18 cellular contexts compared by ENCODE assay signal in the genomic region with DNA sequence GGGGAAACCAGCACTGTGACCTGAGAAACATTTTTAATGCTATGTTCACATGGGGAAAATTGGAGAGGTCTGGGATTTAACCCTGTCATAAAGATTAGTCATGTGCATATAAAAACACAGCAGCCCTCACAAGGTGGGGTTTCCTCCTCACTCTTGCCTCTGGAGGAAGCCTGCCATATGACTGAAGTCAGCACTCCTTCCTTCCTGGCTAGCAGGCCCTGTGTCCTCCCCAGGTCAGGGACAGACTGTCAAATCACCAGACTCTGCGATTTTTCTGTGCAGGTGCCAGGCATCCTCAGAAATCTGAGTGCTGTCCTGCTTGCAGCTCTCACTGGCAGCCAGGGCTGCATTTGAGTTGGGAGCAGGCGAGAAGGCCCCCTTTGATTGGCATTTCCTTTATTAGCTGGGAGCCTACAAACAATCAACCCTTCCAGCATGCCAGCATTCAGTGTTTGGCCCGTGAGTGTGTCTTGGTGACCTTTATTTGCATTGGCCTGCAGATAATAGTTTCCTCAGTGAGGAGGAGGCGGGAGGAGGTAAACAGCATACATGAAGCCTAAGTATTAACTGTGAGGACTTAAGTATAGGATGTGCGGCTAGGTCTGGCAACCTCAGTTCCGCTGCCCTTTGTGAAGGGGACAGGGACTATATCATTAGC.
DNase-seq lines count a peak whose midpoint lies in the region; FAIRE-seq and TF ChIP-seq lines count a peak whose summit lies in the region.
"Had no signal": no experiment of that assay in that cellular context is flagged by ENCODE, and none has a peak within 500 bp of the region (broad histone marks: within the 10 kb centered on the region; RNA-seq: fewer than 3 reads in every experiment).

No MANE protein-coding gene starts in this region.

- DNase-seq in Karpas-422 (no peak), astrocyte (ENCODE audit: low read depth) (peak; percentile 18), iPS-NIHi11 (ENCODE audit: low spot score) (peak; percentile 20), retinal pigment epithelial cell (ENCODE audit: low read depth) (peak; percentile 29), NCI-H1105 treated with DMSO at 0.1 percent for 48 hours (lab: John Stamatoyannopoulos, UW) (no peak), NCI-H748 treated with DMSO at 0.1 percent for 48 hours (lab: John Stamatoyannopoulos, UW) (no peak)
- no peak for DNase-seq in activated effector memory CD4-positive, alpha-beta T cell treated with Interleukin-2 at 50 U/mL for 16 hours
- DNase-seq: activated CD4-positive, alpha-beta memory T cell treated with anti-CD3 and anti-CD28 coated beads, Interleukin-2, amount 10 ng/mL, durations not matched to agents 7 days and 5 days; effector CD4-positive, alpha-beta T cell; GOT3; naive B cell; NCI-H1694; NK-92 treated with Interleukin-12 subunit alpha and Interleukin-12 subunit beta, amount 100 ng/mL, for 24 hours; stomach had no signal

- H3K9me3 Mint-ChIP-seq in astrocyte (ENCODE audit: unreplicated experiment), result no peaks in the 10 kb centered on the region
- H3K9me3 Mint-ChIP-seq: activated CD4-positive, alpha-beta memory T cell treated with anti-CD3 and anti-CD28 coated beads, Interleukin-2, amount 10 ng/mL, durations not matched to agents 7 days and 5 days; activated T-helper 2 cell treated with anti-CD3 and anti-CD28 coated beads, Interferon-gamma antibody, Interleukin-2, Interleukin-4, amounts not matched to agents 10 μg/mL and 5 μg/mL and 100 μg/mL, durations not matched to agents 14 hours and 24 hours and 36 hours had no signal

- H3K4me2 ChIP-seq in Karpas-422 (ENCODE audit: low read depth, low read length, poor library complexity, severe bottlenecking) (no peak overlapping the region), astrocyte (ENCODE audit: low read length) (peak overlapping the region; percentile 37)

- peak overlapping the region; percentile 55; the same call in 1 of the 2 replicates for H2AFZ ChIP-seq in Karpas-422 (ENCODE audit: low read length)
- peak overlapping the region; percentile 13 for H2AFZ ChIP-seq in astrocyte (ENCODE audit: low read depth, low read length)

- H4K20me1 ChIP-seq in Karpas-422 (ENCODE audit: insufficient read depth, low read depth, low read length) (no peaks in the 10 kb centered on the region), astrocyte (ENCODE audit: insufficient read depth, low read length) (no peaks in the 10 kb centered on the region)

- no peak overlapping the region for H3K27ac ChIP-seq in Karpas-422 (ENCODE audit: low read length)
- no peak overlapping the region for H3K27ac ChIP-seq in astrocyte (ENCODE audit: low read depth, low read length)
- H3K27ac ChIP-seq: ascending aorta, SJSA1, stomach had no signal

- H3K79me2 ChIP-seq in Karpas-422 (ENCODE audit: low read length), result no peaks in the 10 kb centered on the region
- H3K79me2 ChIP-seq in astrocyte (ENCODE audit: insufficient read depth, low read length), result no peaks in the 10 kb centered on the region

- H3K4me3 ChIP-seq in Karpas-422 (ENCODE audit: low read length), result no peak overlapping the region
- H3K4me3 ChIP-seq in astrocyte (ENCODE audit: insufficient read depth, low read depth, low read length), result no peak overlapping the region
- H3K4me3 ChIP-seq in retinal pigment epithelial cell (ENCODE audit: low read length), result no peak overlapping the region
- H3K4me3 ChIP-seq: ascending aorta, SJSA1, stomach had no signal

- no peak for TF ChIP-seq CTCF in astrocyte (IDR thresholded peaks at IDR 0.05; ENCODE audit: insufficient read depth, low read depth, low read length)
- no peak for TF ChIP-seq CTCF in retinal pigment epithelial cell (conservative IDR thresholded peaks at IDR 0.05; ENCODE audit: low read depth, low read length)

- FAIRE-seq in astrocyte (lab: Jason Lieb, UNC), result no peak
- FAIRE-seq: TTC549 had no signal

- no peaks in the 10 kb centered on the region for H3K27me3 Mint-ChIP-seq in astrocyte (ENCODE audit: low read depth, unreplicated experiment)

- no peaks in the 10 kb centered on the region for H3K36me3 ChIP-seq in Karpas-422 (ENCODE audit: insufficient read depth, low read length)
- no peaks in the 10 kb centered on the region for H3K36me3 ChIP-seq in astrocyte (ENCODE audit: insufficient read depth, low read length)
- H3K36me3 ChIP-seq: ascending aorta, SJSA1, stomach had no signal

- H3K9ac ChIP-seq in Karpas-422 (ENCODE audit: low read length), result no peak overlapping the region
- H3K9ac ChIP-seq in astrocyte (ENCODE audit: low read length), result no peak overlapping the region

- H3K4me1 ChIP-seq in Karpas-422 (ENCODE audit: low read length), result peaks cover 45% of the 10 kb centered on the region
- peaks cover 22% of the 10 kb centered on the region for H3K4me1 ChIP-seq in astrocyte (ENCODE audit: insufficient read depth, low read length)
- H3K4me1 ChIP-seq: ascending aorta had no signal

- no peaks in the 10 kb centered on the region for H3K36me3 Mint-ChIP-seq in astrocyte (ENCODE audit: low read depth, unreplicated experiment)

- H3K9me3 ChIP-seq in Karpas-422 (ENCODE audit: low read length), result no peaks in the 10 kb centered on the region
- H3K9me3 ChIP-seq in astrocyte (ENCODE audit: insufficient read depth, low read depth, low read length), result no peaks in the 10 kb centered on the region
- H3K9me3 ChIP-seq: ascending aorta, SJSA1, stomach had no signal

- H3K27me3 ChIP-seq in Karpas-422 (ENCODE audit: low read length), result no peaks in the 10 kb centered on the region
- no peaks in the 10 kb centered on the region for H3K27me3 ChIP-seq in astrocyte (ENCODE audit: insufficient read depth, low read length)
- H3K27me3 ChIP-seq: ascending aorta, SJSA1, stomach had no signal

- H3K9me2 ChIP-seq in Karpas-422 (replicated peaks; ENCODE audit: insufficient read depth, low read length), result no peaks in the 10 kb centered on the region

- H3K4me3 Mint-ChIP-seq in astrocyte (ENCODE audit: unreplicated experiment), result no peak overlapping the region
- H3K4me3 Mint-ChIP-seq: activated CD4-positive, alpha-beta memory T cell treated with anti-CD3 and anti-CD28 coated beads, Interleukin-2, amount 10 ng/mL, durations not matched to agents 7 days and 5 days had no signal

- H3K27ac Mint-ChIP-seq in astrocyte (ENCODE audit: unreplicated experiment), result peak overlapping the region; percentile 6
- H3K27ac Mint-ChIP-seq: activated CD4-positive, alpha-beta memory T cell treated with anti-CD3 and anti-CD28 coated beads, Interleukin-2, amount 10 ng/mL, durations not matched to agents 7 days and 5 days; activated T-helper 2 cell treated with anti-CD3 and anti-CD28 coated beads, Interferon-gamma antibody, Interleukin-2, Interleukin-4, amounts not matched to agents 10 μg/mL and 5 μg/mL and 100 μg/mL, durations not matched to agents 14 hours and 24 hours and 36 hours; naive B cell had no signal

- peaks cover 45% of the 10 kb centered on the region for H3K4me1 Mint-ChIP-seq in astrocyte (ENCODE audit: low read depth, unreplicated experiment)
- H3K4me1 Mint-ChIP-seq: activated CD4-positive, alpha-beta memory T cell treated with anti-CD3 and anti-CD28 coated beads, Interleukin-2, amount 10 ng/mL, durations not matched to agents 7 days and 5 days had no signal

Comparison
In these comparisons a context has a peak if more than half of its experiments do, and no peak if none do; other contexts are left out.
1. DNase-seq: peak in astrocyte (single experiment), iPS-NIHi11 (single experiment) and retinal pigment epithelial cell (single experiment); none in Karpas-422 (single experiment), activated effector memory CD4-positive, alpha-beta T cell treated with Interleukin-2 at 50 U/mL for 16 hours (single experiment), NCI-H1105 treated with DMSO at 0.1 percent for 48 hours (single experiment) and NCI-H748 treated with DMSO at 0.1 percent for 48 hours (single experiment).